In the genomic region with DNA sequence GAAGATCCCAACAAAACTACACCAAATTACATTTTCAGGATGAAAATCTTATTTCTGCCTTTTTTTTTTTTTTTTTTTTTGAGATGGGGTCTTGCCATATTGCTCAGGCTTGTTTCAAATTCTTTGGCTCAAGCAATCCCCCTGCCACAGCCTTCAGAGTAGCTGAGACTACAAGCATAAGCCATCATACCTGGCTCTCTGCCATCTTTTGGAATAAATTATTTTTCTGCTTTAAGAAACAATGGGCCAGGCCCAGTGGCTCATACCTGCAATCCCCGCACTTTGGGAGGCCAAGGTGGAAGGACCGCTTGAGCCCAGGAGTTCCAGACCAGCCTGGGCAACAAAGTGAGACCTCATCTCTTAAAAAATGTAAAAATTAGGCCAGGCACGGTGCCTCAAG, we compare ENCODE assay signal across 18 cellular contexts.
"Had no signal": no experiment of that assay in that cellular context is flagged by ENCODE, and none has a peak within 500 bp of the region (broad histone marks: within the 10 kb centered on the region; RNA-seq: fewer than 3 reads in every experiment).

No MANE protein-coding gene starts in this region.

- DNase-seq: activated CD4-positive, alpha-beta memory T cell treated with anti-CD3 and anti-CD28 coated beads for 36 hours; activated CD4-positive, alpha-beta T cell treated with anti-CD3 and anti-CD28 coated beads for 1 hour; activated effector memory CD4-positive, alpha-beta T cell treated with Interleukin-2 at 50 U/mL for 16 hours; activated naive CD4-positive, alpha-beta T cell treated with anti-CD3 and anti-CD28 coated beads, Interleukin-2, amount 50 U/mL, for 16 hours; activated T-cell treated with anti-CD3 and anti-CD28 coated beads, Interleukin-2, amount 50 U/mL, for 4 hours; body of pancreas; dorsolateral prefrontal cortex; hippocampal formation; kidney; left lung; mucosa of descending colon; naive thymus-derived CD4-positive, alpha-beta T cell; retina; stimulated activated CD4-positive, alpha-beta T cell treated with anti-CD3 and anti-CD28 coated beads, Interleukin-12 subunit alpha, Interleukin-12 subunit beta, amount 100 ng/mL, for 4 hours; stimulated activated CD4-positive, alpha-beta T cell treated with anti-CD3 and anti-CD28 coated beads, Interleukin-2, amount 100 ng/mL, for 24 hours; T-helper 1 cell; T1000 had no signal

- H3K9me3 Mint-ChIP-seq: activated CD4-positive, alpha-beta memory T cell treated with anti-CD3 and anti-CD28 coated beads for 36 hours; activated T-cell treated with anti-CD3 and anti-CD28 coated beads, Interleukin-2, amount 50 U/mL, for 4 hours; naive thymus-derived CD4-positive, alpha-beta T cell had no signal

- H3K27ac Mint-ChIP-seq: activated CD4-positive, alpha-beta memory T cell treated with anti-CD3 and anti-CD28 coated beads for 36 hours had no signal

- H3K4me3 ChIP-seq: body of pancreas, dorsolateral prefrontal cortex, left lung, mucosa of descending colon, thoracic aorta had no signal

- H3K4me3 Mint-ChIP-seq: activated CD4-positive, alpha-beta memory T cell treated with anti-CD3 and anti-CD28 coated beads for 36 hours; activated T-cell treated with anti-CD3 and anti-CD28 coated beads, Interleukin-2, amount 50 U/mL, for 4 hours had no signal

- ATAC-seq: activated T-cell treated with anti-CD3 and anti-CD28 coated beads, Interleukin-2, amount 50 U/mL, for 4 hours; body of pancreas; left lung; mucosa of descending colon; naive thymus-derived CD4-positive, alpha-beta T cell had no signal

- H3K27me3 Mint-ChIP-seq: activated CD4-positive, alpha-beta memory T cell treated with anti-CD3 and anti-CD28 coated beads for 36 hours; naive thymus-derived CD4-positive, alpha-beta T cell had no signal
